In genomic region chr16:31179747-31180458, GRCh38 we compare ENCODE assay signal across 8 cellular contexts. TPM values are rescaled to one million over a fixed set of nuclear protein-coding genes. Genes with fewer than 3 reads are reported as not detected.
DNase-seq lines count a peak whose midpoint lies in the region; TF ChIP-seq lines count a peak whose summit lies in the region.

FUS (plus strand) TSS chr16:31180139; CDS start chr16:31180215, 76 bp downstream.

- H2BK120ac ChIP-seq in H9 (ENCODE audit: low read depth, low read length, poor library complexity, severe bottlenecking) = peak within 1 kb of the TSS; percentile 84

- H3K27me3 ChIP-seq in H9 (ENCODE audit: insufficient read depth, low read length) (no peaks in the 10 kb centered on the region), neural progenitor cell (no peaks in the 10 kb centered on the region), stomach smooth muscle (ENCODE audit: control insufficient read depth in 1 of 2, insufficient read depth in 2 of 2, low read length in 2 of 2) (no peaks in the 10 kb centered on the region)

- H3K9ac ChIP-seq in H9 (ENCODE audit: extremely low read depth, insufficient read length, low read length) = peak within 1 kb of the TSS; percentile 97
- peak within 1 kb of the TSS; percentile 92 for H3K9ac ChIP-seq in neural progenitor cell
- peak within 1 kb of the TSS; percentile 92 to 96 for H3K9ac ChIP-seq in stomach smooth muscle (ENCODE audit: low read length in 2 of 2)

- TF ChIP-seq CTCF in H9 (conservative IDR thresholded peaks at IDR 0.05) = no peak
- no peak for TF ChIP-seq CTCF in fibroblast of villous mesenchyme (IDR thresholded peaks at IDR 0.05; ENCODE audit: insufficient read depth, low read depth, low read length)
- no peak for TF ChIP-seq CTCF in neural progenitor cell (IDR thresholded peaks at IDR 0.05)

- peak within 1 kb of the TSS; percentile 96 for H3K18ac ChIP-seq in H9 (ENCODE audit: insufficient read length, low read depth, low read length)

- no CpG with 5 or more reads among the region's 69 CpGs for WGBS in H9 (ENCODE audit: extremely low coverage, insufficient read length, low lambda C conversion rate)

- no peak within 1 kb of the TSS for H2BK15ac ChIP-seq in H9 (ENCODE audit: low read depth, low read length)

- H3K27me3 Mint-ChIP-seq in H9 (ENCODE audit: low read depth) (peaks cover 2% of the 10 kb centered on the region), neural progenitor cell (ENCODE audit: insufficient read depth, low read depth) (peaks cover 19% of the 10 kb centered on the region)

- no peak within 1 kb of the TSS for H3T11ph ChIP-seq in H9 (ENCODE audit: low read length)

- H3K23me2 ChIP-seq in H9 (ENCODE audit: insufficient read length, low read depth, low read length, poor library complexity, severe bottlenecking) = peaks cover 9% of the 10 kb centered on the region

- no peak within 1 kb of the TSS for H3K56ac ChIP-seq in H9 (ENCODE audit: insufficient read length, low read depth, low read length)

- H4K20me1 ChIP-seq in H9 (ENCODE audit: control insufficient read depth, insufficient read depth, insufficient read length) (no peaks in the 10 kb centered on the region), neural progenitor cell (ENCODE audit: low read depth) (peaks cover 43% of the 10 kb centered on the region)

- no peak within 1 kb of the TSS for H2AK5ac ChIP-seq in H9 (ENCODE audit: insufficient read length, low read length)

- H3F3A ChIP-seq in neural progenitor cell (ENCODE audit: low read depth) = peaks cover 38% of the 10 kb centered on the region

- H3K4me3 ChIP-seq in fibroblast of villous mesenchyme (ENCODE audit: low read depth, low read length) = peak within 1 kb of the TSS; percentile 96
- H3K4me3 ChIP-seq in neural progenitor cell = peak within 1 kb of the TSS; percentile 72
- peak within 1 kb of the TSS; percentile 92 for H3K4me3 ChIP-seq in stomach smooth muscle (ENCODE audit: low read length in 2 of 2)

- H4K8ac ChIP-seq in H9 (replicated peaks; ENCODE audit: insufficient read length, low read depth, low read length) = no peak within 1 kb of the TSS

- H3K14ac ChIP-seq in H9 (ENCODE audit: insufficient read depth, low read length) = peak within 1 kb of the TSS; percentile 96

- H3K4me1 ChIP-seq in H9 (ENCODE audit: insufficient read depth, low read length) (no peaks in the 10 kb centered on the region; the same call in 1 of the 2 replicates), neural progenitor cell (peaks cover 17% of the 10 kb centered on the region), stomach smooth muscle (ENCODE audit: control insufficient read depth, insufficient read depth, low read length) (peaks cover 36% of the 10 kb centered on the region)

- H3K9me3 Mint-ChIP-seq in H9 = peaks cover 0 to 2% of the 10 kb centered on the region in 2 experiments; a peak in 2 of 5 replicates
- peaks cover 4% of the 10 kb centered on the region for H3K9me3 Mint-ChIP-seq in neural progenitor cell

- no peak within 1 kb of the TSS for H2BK12ac ChIP-seq in H9 (ENCODE audit: insufficient read length, low read depth, low read length)

- peak within 1 kb of the TSS; percentile 9 for H4K5ac ChIP-seq in H9 (ENCODE audit: insufficient read length, low read depth, low read length)

- H3K4ac ChIP-seq in H9 (ENCODE audit: low read depth, low read length) = peak within 1 kb of the TSS; percentile 3; the same call in 1 of the 2 replicates

- no peak within 1 kb of the TSS for H2BK20ac ChIP-seq in H9 (ENCODE audit: low read depth, low read length, poor library complexity, severe bottlenecking)

- H3K79me1 ChIP-seq in H9 (ENCODE audit: insufficient read depth, low read depth, low read length, poor library complexity, severe bottlenecking) = peaks cover 9% of the 10 kb centered on the region

- H3K9me3 ChIP-seq in H9 (ENCODE audit: control insufficient read depth, low read depth, low read length) (no peaks in the 10 kb centered on the region), neural progenitor cell (ENCODE audit: low read depth) (no peaks in the 10 kb centered on the region), stomach smooth muscle (ENCODE audit: control insufficient read depth in 2 of 2, low read length in 2 of 2) (no peaks in the 10 kb centered on the region)

- H3K27ac ChIP-seq in H9 (ENCODE audit: insufficient read length, low read depth, low read length) = peak within 1 kb of the TSS; percentile 36
- H3K27ac ChIP-seq in neural progenitor cell = peak within 1 kb of the TSS; percentile 97
- H3K27ac ChIP-seq in stomach smooth muscle (ENCODE audit: low read length) = peak within 1 kb of the TSS; percentile 93

- peak within 1 kb of the TSS; percentile 51 for H4K91ac ChIP-seq in H9 (ENCODE audit: insufficient read length, low read depth, low read length)

- H2AFZ ChIP-seq in H9 (ENCODE audit: low read length) = no peak within 1 kb of the TSS
- peak within 1 kb of the TSS; percentile 85 for H2AFZ ChIP-seq in neural progenitor cell (replicated peaks)

- H3K36me3 ChIP-seq in neural progenitor cell (peaks cover 4% of the 10 kb centered on the region), stomach smooth muscle (ENCODE audit: control insufficient read depth in 2 of 2, insufficient read depth in 2 of 2, low read length in 2 of 2) (peaks cover 13 to 16% of the 10 kb centered on the region in 2 donors)

- no peak within 1 kb of the TSS for H3K23ac ChIP-seq in H9 (ENCODE audit: insufficient read length, low read depth, low read length)

- H3K36me3 Mint-ChIP-seq in H9 (ENCODE audit: insufficient read depth in 1 of 3, low read depth in 3 of 3) (peaks cover 40 to 42% (median 40%) of the 10 kb centered on the region in 3 experiments), neural progenitor cell (peaks cover 29% of the 10 kb centered on the region)

- H3K4me2 ChIP-seq in H9 (ENCODE audit: insufficient read depth, insufficient read length, low read length) (peak within 1 kb of the TSS; percentile 87), neural progenitor cell (peak within 1 kb of the TSS; percentile 95)

- H3K79me2 ChIP-seq in H9 (ENCODE audit: insufficient read depth, low read length) = peaks cover 37% of the 10 kb centered on the region
- H3K79me2 ChIP-seq in neural progenitor cell (ENCODE audit: low read depth) = peaks cover 58% of the 10 kb centered on the region

- H3K4me3 Mint-ChIP-seq in H9 (peak within 1 kb of the TSS; percentile 97 to 99), neural progenitor cell (peak within 1 kb of the TSS; percentile 98)

- H2BK5ac ChIP-seq in H9 (ENCODE audit: insufficient read length, low read length) = peak within 1 kb of the TSS; percentile 55

- peak; percentile 94 for DNase-seq in G401 (ENCODE audit: low spot score)
- peak; percentile 86 for DNase-seq in H9
- peak; percentile 78 for DNase-seq in M059J (ENCODE audit: low read depth)
- peak; percentile 80 for DNase-seq in SIG-M5 treated with dmso at 0.1 percent for 504 hours (lab: John Stamatoyannopoulos, UW; ENCODE audit: unreplicated experiment)
- DNase-seq in activated gamma-delta T cell treated with Interleukin-2 at 50 U/mL for 16 hours = peak; percentile 88
- peak; percentile 92 for DNase-seq in fibroblast of villous mesenchyme (ENCODE audit: low read depth)
- DNase-seq in neural progenitor cell (ENCODE audit: low spot score) = peak; percentile 98

- H3K4me1 Mint-ChIP-seq in H9 = peaks cover 33 to 35% of the 10 kb centered on the region in 2 experiments
- peaks cover 39% of the 10 kb centered on the region for H3K4me1 Mint-ChIP-seq in neural progenitor cell

- in situ Hi-C loops in G401 (cut with HindIII; ENCODE audit: low sequenced_read_pairs) = no loop called here

- H3K27ac Mint-ChIP-seq in H9 (peak within 1 kb of the TSS; percentile 100), neural progenitor cell (peak within 1 kb of the TSS; percentile 100)

RNA-seq across cellular contexts. Expression of gene FUS, which starts in this region (rescaled TPM):
- total RNA-seq in G401 (2014; rRNA removed; shearing (Covaris generic)) = 40.7 and 70.0 TPM in 2 replicates
- total RNA-seq in H9 (2021) (953 and 1,034 TPM in 2 replicates), fibroblast of villous mesenchyme (47.4 and 54.4 TPM in 2 replicates), neural progenitor cell (ENCODE audit: low replicate concordance) (81.7 and 127 TPM in 2 replicates)
- 22.4 and 29.3 TPM in 2 replicates for total RNA-seq in M059J (2014; rRNA removed; shearing (Covaris generic))

Comparison
In these comparisons a context has a peak if more than half of its experiments do, and no peak if none do; other contexts are left out.
1. Peak in every context shown above with its lines: DNase-seq, H3K4me3 ChIP-seq and H3K27ac ChIP-seq.
2. H3K27ac ChIP-seq: peak in every context shown above with its lines; median percentile 97 in neural progenitor cell; 93 in stomach smooth muscle; 36 in H9.